In the genomic region with DNA sequence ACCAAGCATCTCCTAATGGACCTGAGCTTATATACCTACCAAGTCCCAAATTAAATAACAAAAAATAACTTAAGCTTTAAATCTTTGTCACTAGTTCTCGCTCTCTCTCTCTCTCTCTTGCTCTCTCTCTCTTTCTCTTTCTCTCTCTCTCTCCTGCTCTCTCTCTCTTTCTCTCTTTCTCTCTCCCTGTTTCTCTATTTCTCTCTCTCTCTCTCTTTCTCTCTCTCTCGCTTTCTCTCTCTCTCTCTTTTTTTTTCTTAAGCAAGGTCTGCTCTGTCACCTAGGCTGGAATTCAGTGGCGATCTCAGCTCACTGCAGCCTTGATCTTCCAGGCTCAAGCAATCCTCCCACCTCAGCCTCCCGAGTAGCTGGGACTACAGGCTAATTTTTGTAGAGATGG, we compare ENCODE assay signal across 31 cellular contexts.
"Had no signal": no experiment of that assay in that cellular context is flagged by ENCODE, and none has a peak within 500 bp of the region (broad histone marks: within the 10 kb centered on the region; RNA-seq: fewer than 3 reads in every experiment).

No MANE protein-coding gene starts in this region.

- H3K36me3 Mint-ChIP-seq: activated naive CD8-positive, alpha-beta T cell treated with anti-CD3 and anti-CD28 coated beads for 36 hours had no signal

- H3K27ac ChIP-seq: cardiac muscle cell, VCaP had no signal

- H3K4me1 Mint-ChIP-seq: activated CD4-positive, alpha-beta T cell treated with anti-CD3 and anti-CD28 coated beads, Interleukin-2, amount 10 ng/mL, durations not matched to agents 24 days and 14 days; activated T-helper 17 cell treated with anti-CD3 and anti-CD28 coated beads, Interleukin-2, amount 50 U/mL, for 72 hours; central memory CD8-positive, alpha-beta T cell had no signal

- H3K9me3 Mint-ChIP-seq: activated CD4-positive, alpha-beta T cell treated with anti-CD3 and anti-CD28 coated beads, Interleukin-2, amount 10 ng/mL, durations not matched to agents 24 days and 14 days; activated CD8-positive, alpha-beta T cell treated with anti-CD3 and anti-CD28 coated beads for 36 hours; activated naive CD8-positive, alpha-beta T cell treated with anti-CD3 and anti-CD28 coated beads for 36 hours; activated T-cell treated with anti-CD3 and anti-CD28 coated beads, Interleukin-2, amount 50 U/mL, for 72 hours; activated T-helper 17 cell treated with anti-CD3 and anti-CD28 coated beads, Interleukin-2, amount 50 U/mL, for 72 hours; central memory CD8-positive, alpha-beta T cell had no signal

- DNase-seq: activated CD4-positive, alpha-beta T cell treated with anti-CD3 and anti-CD28 coated beads, Interleukin-2, amount 10 ng/mL, durations not matched to agents 24 days and 14 days; activated CD4-positive, alpha-beta T cell treated with anti-CD3 and anti-CD28 coated beads, Interleukin-2, amount 50 U/mL, for 4 hours; activated CD8-positive, alpha-beta T cell treated with anti-CD3 and anti-CD28 coated beads for 36 hours; activated effector memory CD4-positive, alpha-beta T cell treated with anti-CD3 and anti-CD28 coated beads, Interleukin-2, amount 50 U/mL, for 16 hours; activated naive CD4-positive, alpha-beta T cell; activated naive CD4-positive, alpha-beta T cell treated with anti-CD3 and anti-CD28 coated beads, Interleukin-2, amount 50 U/mL, for 16 hours; activated naive CD8-positive, alpha-beta T cell treated with anti-CD3 and anti-CD28 coated beads for 36 hours; activated T-cell treated with anti-CD3 and anti-CD28 coated beads, Interleukin-2, amount 50 U/mL, for 1 hour; activated T-cell treated with anti-CD3 and anti-CD28 coated beads, Interleukin-2, amount 50 U/mL, for 72 hours; amniotic stem cell; aorta; Karpas-422; NCI-H1105; NCI-H1436; NCI-H1694; NCI-H1930; NCI-H2081 treated with DMSO at 0.1 percent for 48 hours; NCI-H226; NCI-H446 treated with DMSO at 0.1 percent for 48 hours; NCI-H524; NK-92 treated with Interleukin-12 subunit alpha and Interleukin-12 subunit beta, amount 100 ng/mL, for 24 hours; PC-3; Right ventricle myocardium superior; SW 1271; T-helper 1 cell; T-helper 2 cell; T-helper 9 cell had no signal

- H3K27me3 ChIP-seq: cardiac muscle cell had no signal

- H3K4me3 Mint-ChIP-seq: activated CD4-positive, alpha-beta T cell treated with anti-CD3 and anti-CD28 coated beads, Interleukin-2, amount 10 ng/mL, durations not matched to agents 24 days and 14 days; activated CD8-positive, alpha-beta T cell treated with anti-CD3 and anti-CD28 coated beads for 36 hours; activated naive CD8-positive, alpha-beta T cell treated with anti-CD3 and anti-CD28 coated beads for 36 hours; activated T-cell treated with anti-CD3 and anti-CD28 coated beads, Interleukin-2, amount 50 U/mL, for 72 hours; activated T-helper 17 cell treated with anti-CD3 and anti-CD28 coated beads, Interleukin-2, amount 50 U/mL, for 72 hours; central memory CD8-positive, alpha-beta T cell had no signal

- H3K27ac Mint-ChIP-seq: activated CD4-positive, alpha-beta T cell treated with anti-CD3 and anti-CD28 coated beads, Interleukin-2, amount 10 ng/mL, durations not matched to agents 24 days and 14 days; activated CD8-positive, alpha-beta T cell treated with anti-CD3 and anti-CD28 coated beads for 36 hours; activated naive CD8-positive, alpha-beta T cell treated with anti-CD3 and anti-CD28 coated beads for 36 hours; activated T-cell treated with anti-CD3 and anti-CD28 coated beads, Interleukin-2, amount 50 U/mL, for 72 hours; activated T-helper 17 cell treated with anti-CD3 and anti-CD28 coated beads, Interleukin-2, amount 50 U/mL, for 72 hours had no signal

- ATAC-seq: activated CD8-positive, alpha-beta T cell treated with anti-CD3 and anti-CD28 coated beads for 36 hours; activated T-cell treated with anti-CD3 and anti-CD28 coated beads, Interleukin-2, amount 50 U/mL, for 72 hours; activated T-helper 17 cell treated with anti-CD3 and anti-CD28 coated beads, Interleukin-2, amount 50 U/mL, for 72 hours; PC-3 had no signal
